1 cellular context compared by ENCODE assay signal in the genomic region with DNA sequence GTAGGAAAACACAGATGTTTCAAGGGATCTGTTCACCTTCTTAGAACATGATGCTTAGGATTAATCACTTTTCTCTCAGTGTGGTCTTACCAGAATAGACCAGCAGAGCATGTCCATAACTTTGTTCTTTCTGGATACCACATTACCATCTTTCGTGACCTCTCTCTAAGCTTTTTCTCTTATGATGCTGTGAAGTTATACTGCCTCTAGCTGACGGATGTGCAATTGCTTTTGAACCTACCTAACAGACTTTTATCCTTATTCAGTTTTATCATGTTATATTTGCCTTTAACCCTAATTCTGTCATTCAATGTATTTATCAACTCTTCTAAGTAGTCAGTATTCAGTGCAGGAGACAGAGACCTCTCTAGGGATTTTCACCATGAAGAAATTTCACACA.
TF ChIP-seq lines count a peak whose summit lies in the region.

No MANE protein-coding gene starts in this region.

TF ChIP-seq in GM12878, 131 proteins besides CTCF, POLR2A, EP300 and RAD21 (continued from another document):
- TF ChIP-seq PRDM15 (CRISPR knock-in tag; IDR thresholded peaks at IDR 0.05) (no peak), ASH2L (IDR thresholded peaks at IDR 0.05; ENCODE audit: borderline replicate concordance, low read depth) (no peak), SMC3 (IDR thresholded peaks at IDR 0.05; ENCODE audit: borderline replicate concordance, low read length) (no peak), USF2 (IDR thresholded peaks at IDR 0.05; ENCODE audit: borderline replicate concordance, low read depth, low read length) (no peak), CBFB (IDR thresholded peaks at IDR 0.05; ENCODE audit: low read depth) (no peak), POLR2AphosphoS2 (IDR thresholded peaks at IDR 0.05; ENCODE audit: low read depth, low read length) (no peak), SKIL (IDR thresholded peaks at IDR 0.05; ENCODE audit: low read depth, poor library complexity, severe bottlenecking) (no peak), ZNF24 (IDR thresholded peaks at IDR 0.05) (no peak), MEF2A (IDR thresholded peaks at IDR 0.05; ENCODE audit: insufficient read depth, low read depth, low read length) (no peak), SREBF2 (IDR thresholded peaks at IDR 0.05; ENCODE audit: low read length) (no peak), BCLAF1 (IDR thresholded peaks at IDR 0.05) (no peak), ZSCAN29 (IDR thresholded peaks at IDR 0.05) (no peak), SUZ12 (IDR thresholded peaks at IDR 0.05; ENCODE audit: unreplicated experiment) (no peak), STAT1 (conservative IDR thresholded peaks at IDR 0.05) (no peak)
- TF ChIP-seq, protein P1, sequence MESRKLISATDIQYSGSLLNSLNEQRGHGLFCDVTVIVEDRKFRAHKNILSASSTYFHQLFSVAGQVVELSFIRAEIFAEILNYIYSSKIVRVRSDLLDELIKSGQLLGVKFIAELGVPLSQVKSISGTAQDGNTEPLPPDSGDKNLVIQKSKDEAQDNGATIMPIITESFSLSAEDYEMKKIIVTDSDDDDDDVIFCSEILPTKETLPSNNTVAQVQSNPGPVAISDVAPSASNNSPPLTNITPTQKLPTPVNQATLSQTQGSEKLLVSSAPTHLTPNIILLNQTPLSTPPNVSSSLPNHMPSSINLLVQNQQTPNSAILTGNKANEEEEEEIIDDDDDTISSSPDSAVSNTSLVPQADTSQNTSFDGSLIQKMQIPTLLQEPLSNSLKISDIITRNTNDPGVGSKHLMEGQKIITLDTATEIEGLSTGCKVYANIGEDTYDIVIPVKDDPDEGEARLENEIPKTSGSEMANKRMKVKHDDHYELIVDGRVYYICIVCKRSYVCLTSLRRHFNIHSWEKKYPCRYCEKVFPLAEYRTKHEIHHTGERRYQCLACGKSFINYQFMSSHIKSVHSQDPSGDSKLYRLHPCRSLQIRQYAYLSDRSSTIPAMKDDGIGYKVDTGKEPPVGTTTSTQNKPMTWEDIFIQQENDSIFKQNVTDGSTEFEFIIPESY (IDR thresholded peaks at IDR 0.05): no peak
- TF ChIP-seq, protein P2, sequence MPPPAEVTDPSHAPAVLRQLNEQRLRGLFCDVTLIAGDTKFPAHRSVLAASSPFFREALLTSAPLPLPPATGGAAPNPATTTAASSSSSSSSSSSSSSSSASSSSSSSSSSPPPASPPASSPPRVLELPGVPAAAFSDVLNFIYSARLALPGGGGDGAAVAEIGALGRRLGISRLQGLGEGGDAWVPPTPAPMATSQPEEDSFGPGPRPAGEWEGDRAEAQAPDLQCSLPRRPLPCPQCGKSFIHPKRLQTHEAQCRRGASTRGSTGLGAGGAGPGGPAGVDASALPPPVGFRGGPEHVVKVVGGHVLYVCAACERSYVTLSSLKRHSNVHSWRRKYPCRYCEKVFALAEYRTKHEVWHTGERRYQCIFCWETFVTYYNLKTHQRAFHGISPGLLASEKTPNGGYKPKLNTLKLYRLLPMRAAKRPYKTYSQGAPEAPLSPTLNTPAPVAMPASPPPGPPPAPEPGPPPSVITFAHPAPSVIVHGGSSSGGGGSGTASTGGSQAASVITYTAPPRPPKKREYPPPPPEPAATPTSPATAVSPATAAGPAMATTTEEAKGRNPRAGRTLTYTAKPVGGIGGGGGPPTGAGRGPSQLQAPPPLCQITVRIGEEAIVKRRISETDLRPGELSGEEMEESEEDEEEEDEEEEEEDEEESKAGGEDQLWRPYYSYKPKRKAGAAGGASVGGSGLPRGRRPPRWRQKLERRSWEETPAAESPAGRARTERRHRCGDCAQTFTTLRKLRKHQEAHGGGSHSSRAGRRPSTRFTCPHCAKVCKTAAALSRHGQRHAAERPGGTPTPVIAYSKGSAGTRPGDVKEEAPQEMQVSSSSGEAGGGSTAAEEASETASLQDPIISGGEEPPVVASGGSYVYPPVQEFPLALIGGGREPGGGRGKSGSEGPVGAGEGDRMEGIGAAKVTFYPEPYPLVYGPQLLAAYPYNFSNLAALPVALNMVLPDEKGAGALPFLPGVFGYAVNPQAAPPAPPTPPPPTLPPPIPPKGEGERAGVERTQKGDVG (CRISPR knock-in tag; IDR thresholded peaks at IDR 0.05): no peak
- TF ChIP-seq, protein P3, sequence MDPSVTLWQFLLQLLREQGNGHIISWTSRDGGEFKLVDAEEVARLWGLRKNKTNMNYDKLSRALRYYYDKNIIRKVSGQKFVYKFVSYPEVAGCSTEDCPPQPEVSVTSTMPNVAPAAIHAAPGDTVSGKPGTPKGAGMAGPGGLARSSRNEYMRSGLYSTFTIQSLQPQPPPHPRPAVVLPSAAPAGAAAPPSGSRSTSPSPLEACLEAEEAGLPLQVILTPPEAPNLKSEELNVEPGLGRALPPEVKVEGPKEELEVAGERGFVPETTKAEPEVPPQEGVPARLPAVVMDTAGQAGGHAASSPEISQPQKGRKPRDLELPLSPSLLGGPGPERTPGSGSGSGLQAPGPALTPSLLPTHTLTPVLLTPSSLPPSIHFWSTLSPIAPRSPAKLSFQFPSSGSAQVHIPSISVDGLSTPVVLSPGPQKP (IDR thresholded peaks at IDR 0.05; ENCODE audit: low read depth, low read length): no peak
